In genomic region chr1:23904748-23905357, GRCh38 we compare ENCODE assay signal across 8 cellular contexts. TPM values are rescaled to one million over a fixed set of nuclear protein-coding genes. Genes with fewer than 3 reads are reported as not detected.
DNase-seq lines count a peak whose midpoint lies in the region; ATAC-seq lines count a peak whose summit lies in the region.

No MANE protein-coding gene starts in this region.

- peak overlapping the region; percentile 40 for H3K27ac Mint-ChIP-seq in activated T-helper 17 cell treated with anti-CD3 and anti-CD28 coated beads, Interleukin-2, amount 50 U/mL, for 72 hours
- H3K27ac Mint-ChIP-seq in T-helper 17 cell, result no peak overlapping the region

- DNase-seq in stimulated activated CD4-positive, alpha-beta T cell treated with anti-CD3 and anti-CD28 coated beads, Interleukin-1b, Interleukin-23, amount 100 ng/mL, for 48 hours, result peak; percentile 67
- no peak for DNase-seq in stimulated activated CD4-positive, alpha-beta T cell treated with anti-CD3 and anti-CD28 coated beads, Interleukin-4, amount 100 ng/mL, for 24 hours
- no peak for DNase-seq in superior temporal gyrus (ENCODE audit: extremely low spot score)
- no peak for DNase-seq in T-helper 17 cell
- no peak for DNase-seq in NCI-H345 treated with DMSO at 0.1 percent for 48 hours (lab: John Stamatoyannopoulos, UW; ENCODE audit: unreplicated experiment)

- H3K4me3 Mint-ChIP-seq in activated T-helper 17 cell treated with anti-CD3 and anti-CD28 coated beads, Interleukin-2, amount 50 U/mL, for 72 hours, result no peak overlapping the region
- no peak overlapping the region for H3K4me3 Mint-ChIP-seq in T-helper 17 cell

- no peaks in the 10 kb centered on the region for H3K9me3 ChIP-seq in T-helper 17 cell (ENCODE audit: control insufficient read depth, low read length, poor library complexity, severe bottlenecking)

- H3K9me3 Mint-ChIP-seq in activated T-helper 17 cell treated with anti-CD3 and anti-CD28 coated beads, Interleukin-2, amount 50 U/mL, for 72 hours, result no peaks in the 10 kb centered on the region

- H3K27me3 Mint-ChIP-seq in activated T-helper 17 cell treated with anti-CD3 and anti-CD28 coated beads, Interleukin-2, amount 50 U/mL, for 72 hours, result peaks cover 42% of the 10 kb centered on the region
- H3K27me3 Mint-ChIP-seq in T-helper 17 cell, result peaks cover 66% of the 10 kb centered on the region

- no peaks in the 10 kb centered on the region for H3K36me3 Mint-ChIP-seq in activated T-helper 17 cell treated with anti-CD3 and anti-CD28 coated beads, Interleukin-2, amount 50 U/mL, for 72 hours (ENCODE audit: low read depth)
- peaks cover 2% of the 10 kb centered on the region for H3K36me3 Mint-ChIP-seq in T-helper 17 cell (ENCODE audit: low read depth)

- ATAC-seq in HG03469 (IDR thresholded peaks at IDR 0.05; ENCODE audit: unreplicated experiment), result peak; percentile 23
- ATAC-seq in activated T-helper 17 cell treated with anti-CD3 and anti-CD28 coated beads, Interleukin-2, amount 50 U/mL, for 72 hours (replicated peaks), result peak; percentile 95
- no peak for ATAC-seq in T-helper 17 cell
- no peak for ATAC-seq in GM21360 (IDR thresholded peaks at IDR 0.05; ENCODE audit: unreplicated experiment)

- peaks cover 7% of the 10 kb centered on the region for H3K4me1 Mint-ChIP-seq in activated T-helper 17 cell treated with anti-CD3 and anti-CD28 coated beads, Interleukin-2, amount 50 U/mL, for 72 hours
- peaks cover 7% of the 10 kb centered on the region for H3K4me1 Mint-ChIP-seq in T-helper 17 cell

RNA-seq across cellular contexts. Expression of gene CNR2, which starts 8.3 kb away (rescaled TPM):
- under 1 TPM; 0.04 to 0.08 TPM for total RNA-seq in activated T-helper 17 cell treated with anti-CD3 and anti-CD28 coated beads, Interleukin-2, amount 50 U/mL, for 72 hours
- under 1 TPM; 0.13 to 0.85 TPM for total RNA-seq in T-helper 17 cell

RNA-seq across cellular contexts. Expression of gene FUCA1, which starts 36.8 kb away (rescaled TPM):
- total RNA-seq in activated T-helper 17 cell treated with anti-CD3 and anti-CD28 coated beads, Interleukin-2, amount 50 U/mL, for 72 hours, result 1 to 10 TPM; 4.8 to 5.2 TPM
- 1 to 10 TPM; 4.7 to 4.8 TPM for total RNA-seq in T-helper 17 cell

RNA-seq across cellular contexts. Expression of gene PNRC2, which starts 54.8 kb away (rescaled TPM):
- total RNA-seq in activated T-helper 17 cell treated with anti-CD3 and anti-CD28 coated beads, Interleukin-2, amount 50 U/mL, for 72 hours, result 100 to 1,000 TPM; 112 to 125 TPM
- total RNA-seq in T-helper 17 cell, result 100 to 1,000 TPM; 121 to 149 TPM

Comparison
In these comparisons a context has a peak if more than half of its experiments do, and no peak if none do; other contexts are left out.
1. ATAC-seq: peak in HG03469 (single experiment) and activated T-helper 17 cell treated with anti-CD3 and anti-CD28 coated beads, Interleukin-2, amount 50 U/mL, for 72 hours (single experiment); none in T-helper 17 cell (single experiment) and GM21360 (single experiment).